Comparison of ENCODE assay signal across 1 cellular context in the genomic region with DNA sequence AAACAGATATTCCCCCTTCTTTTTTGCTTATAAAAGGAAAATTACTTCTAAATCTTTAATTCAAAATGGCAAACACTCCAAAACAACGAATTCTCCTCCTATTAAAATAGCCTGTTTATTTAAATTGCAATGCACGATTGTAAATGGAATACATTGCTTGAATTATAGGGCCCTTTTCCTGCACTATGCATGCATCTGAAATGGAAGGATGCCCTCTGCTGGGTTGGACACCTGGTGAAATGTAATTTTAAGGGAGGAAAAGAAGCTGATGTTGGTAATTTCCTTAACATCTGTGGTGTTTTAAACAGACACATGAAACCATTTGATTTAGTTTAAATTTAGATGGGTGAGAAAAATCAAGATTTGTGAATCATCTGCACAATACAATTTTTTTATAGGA.
TF ChIP-seq lines count a peak whose summit lies in the region.

No MANE protein-coding gene starts in this region.

TF ChIP-seq in GM23338, 12 proteins besides CTCF, POLR2A, EP300 and RAD21 (continued from another document):
- TF ChIP-seq ZNF331 (CRISPR knock-in tag; IDR thresholded peaks at IDR 0.05; ENCODE audit: low read depth) = no peak
- TF ChIP-seq EZH2phosphoT487 (IDR thresholded peaks at IDR 0.05; ENCODE audit: unreplicated experiment) = no peak
- TF ChIP-seq STAT1 (IDR thresholded peaks at IDR 0.05; ENCODE audit: unreplicated experiment) = no peak
- TF ChIP-seq POLR2AphosphoS5 (IDR thresholded peaks at IDR 0.05; ENCODE audit: low read depth) = no peak
- no peak for TF ChIP-seq ZNF462 (CRISPR knock-in tag; IDR thresholded peaks at IDR 0.05)
